Comparison of ENCODE assay signal across 6 cellular contexts in the genomic region with DNA sequence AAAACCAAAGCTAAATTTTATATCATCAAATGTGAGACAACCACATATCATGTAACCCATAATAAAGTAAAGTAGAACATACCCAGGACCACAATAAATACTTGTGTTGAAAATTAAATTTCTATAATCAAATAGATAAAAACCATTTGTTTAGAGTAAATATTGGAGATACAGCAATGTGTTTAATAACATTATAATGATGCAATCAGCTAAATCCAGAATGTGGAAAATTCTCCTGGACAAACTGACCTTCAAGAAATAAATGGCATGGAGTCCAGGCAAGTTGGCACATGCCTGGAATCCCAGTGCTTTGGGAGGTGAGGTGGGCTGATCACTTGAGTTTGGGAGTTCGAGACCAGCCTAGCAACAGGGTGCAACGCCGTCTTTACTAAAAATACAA.
"Had no signal": no experiment of that assay in that cellular context is flagged by ENCODE, and none has a peak within 500 bp of the region (broad histone marks: within the 10 kb centered on the region; RNA-seq: fewer than 3 reads in every experiment).

No MANE protein-coding gene starts in this region.

- H3K4me2 ChIP-seq: KMS-11 had no signal

- FAIRE-seq: HTR-8/SVneo had no signal

- H3K9ac ChIP-seq: KMS-11 had no signal

- DNase-seq: IMR-90, KBM-7, KG1 had no signal

- H3K27ac ChIP-seq: HL-60, KMS-11 had no signal
